Comparison of ENCODE assay signal across 6 cellular contexts in genomic region chr5:101112615-101113014, GRCh38.
A peak's percentile ranks its signal among the peaks of the same experiment; 100 is the strongest.
DNase-seq lines count a peak whose midpoint lies in the region; ATAC-seq lines count a peak whose summit lies in the region.

No MANE protein-coding gene starts in this region.

- DNase-seq in COR-L47 (lab: John Stamatoyannopoulos, UW) (peak; percentile 11), DMS53 treated with DMSO at 0.1 percent for 48 hours (lab: John Stamatoyannopoulos, UW; ENCODE audit: unreplicated experiment) (peak; percentile 90), NCI-H2029 treated with DMSO at 0.1 percent for 48 hours (lab: John Stamatoyannopoulos, UW) (peak; percentile 61), NCI-H510A treated with DMSO at 0.1 percent for 48 hours (lab: John Stamatoyannopoulos, UW) (peak; percentile 16), NCI-H774 (lab: John Stamatoyannopoulos, UW) (peak; percentile 11)

- ATAC-seq in esophagus mucosa: peak; percentile 32

Comparison
In these comparisons a context has a peak if more than half of its experiments do, and no peak if none do; other contexts are left out.
1. Peak in every context shown above with its lines: DNase-seq and ATAC-seq.
2. DNase-seq: peak in every context shown above with its lines; median percentile 90 in DMS53 treated with DMSO at 0.1 percent for 48 hours; 61 in NCI-H2029 treated with DMSO at 0.1 percent for 48 hours; 16 in NCI-H510A treated with DMSO at 0.1 percent for 48 hours; 11 in COR-L47; 11 in NCI-H774.